8 cellular contexts compared by ENCODE assay signal in genomic region chr11:62830904-62831519, GRCh38.
A peak's percentile ranks its signal among the peaks of the same experiment; 100 is the strongest.
DNase-seq lines count a peak whose midpoint lies in the region; TF ChIP-seq lines count a peak whose summit lies in the region.

No MANE protein-coding gene starts in this region.

- H3K4me1 ChIP-seq in muscle layer of colon (ENCODE audit: insufficient read depth, low read length), result peaks cover 28% of the 10 kb centered on the region

- H3K4me3 ChIP-seq in choroid plexus epithelial cell (ENCODE audit: low read depth, low read length), result peak overlapping the region; percentile 89
- H3K4me3 ChIP-seq in muscle layer of colon (ENCODE audit: low read depth in 1 of 2, low read length in 2 of 2), result peak overlapping the region; percentile 85 to 93

- peaks cover 45% of the 10 kb centered on the region for H3K36me3 ChIP-seq in muscle layer of colon (ENCODE audit: insufficient read depth, low read length)

- peak overlapping the region; percentile 94 for H3K9ac ChIP-seq in muscle layer of colon (ENCODE audit: low read length)

- TF ChIP-seq CTCF in choroid plexus epithelial cell (conservative IDR thresholded peaks at IDR 0.05; ENCODE audit: low read depth, low read length), result no peak

- H3K27me3 ChIP-seq in muscle layer of colon (ENCODE audit: control insufficient read depth in 1 of 2, insufficient read depth in 2 of 2, low read length in 2 of 2), result no peaks in the 10 kb centered on the region

- H3K9me3 ChIP-seq in muscle layer of colon (ENCODE audit: low read length), result no peaks in the 10 kb centered on the region

- peak; percentile 35 for DNase-seq in NCI-H1436 (lab: John Stamatoyannopoulos, UW)
- DNase-seq in NCI-H1436 treated with DMSO at 0.1 percent for 48 hours (lab: John Stamatoyannopoulos, UW), result no peak
- peak; percentile 33 for DNase-seq in MV-4-11 (lab: John Stamatoyannopoulos, UW)
- DNase-seq in choroid plexus epithelial cell (ENCODE audit: low read depth), result no peak
- no peak for DNase-seq in NCI-H510A treated with DMSO at 0.1 percent for 48 hours (lab: John Stamatoyannopoulos, UW)
- DNase-seq in NCI-H446 treated with DMSO at 0.1 percent for 48 hours (lab: John Stamatoyannopoulos, UW), result no peak
- no peak for DNase-seq in SW480 (ENCODE audit: low spot score)

- peak overlapping the region; percentile 97 for H3K27ac ChIP-seq in muscle layer of colon (ENCODE audit: low read depth, low read length)

Comparison
In these comparisons a context has a peak if more than half of its experiments do, and no peak if none do; other contexts are left out.
1. DNase-seq: peak in NCI-H1436 (single experiment) and MV-4-11 (single experiment); none in NCI-H1436 treated with DMSO at 0.1 percent for 48 hours (single experiment), choroid plexus epithelial cell (single experiment), NCI-H510A treated with DMSO at 0.1 percent for 48 hours (single experiment), NCI-H446 treated with DMSO at 0.1 percent for 48 hours (single experiment) and SW480 (single experiment).